Comparison of ENCODE assay signal across 8 cellular contexts in genomic region chr12:6778571-6779550, GRCh38. TPM values are rescaled to one million over a fixed set of nuclear protein-coding genes. Genes with fewer than 3 reads are reported as not detected.
A peak's percentile ranks its signal among the peaks of the same experiment; 100 is the strongest.
DNase-seq lines count a peak whose midpoint lies in the region; FAIRE-seq and TF ChIP-seq lines count a peak whose summit lies in the region.

No MANE protein-coding gene starts in this region.

- H2BK15ac ChIP-seq in neuronal stem cell (ENCODE audit: low read length): peak overlapping the region; percentile 34

- peak overlapping the region; percentile 70 for H3K23ac ChIP-seq in neuronal stem cell (ENCODE audit: low read depth, low read length, poor library complexity)

- H2BK120ac ChIP-seq in neuronal stem cell (ENCODE audit: low read depth, low read length): peak overlapping the region; percentile 72

- peak overlapping the region; percentile 95 for H3K18ac ChIP-seq in neuronal stem cell (ENCODE audit: low read length)

- H3K27me3 ChIP-seq in DOHH2 (ENCODE audit: control insufficient read depth, low read length) (peaks cover 39% of the 10 kb centered on the region), SJSA1 (replicated peaks) (no peaks in the 10 kb centered on the region), neuronal stem cell (ENCODE audit: control insufficient read depth in 3 of 3, insufficient read depth in 3 of 3, low read depth in 1 of 3, low read length in 3 of 3) (no peaks in the 10 kb centered on the region), subcutaneous abdominal adipose tissue (ENCODE audit: control insufficient read depth in 5 of 5, insufficient read depth in 4 of 5, low read length in 5 of 5) (no peaks in the 10 kb centered on the region)

- peak overlapping the region; percentile 34 for H4K91ac ChIP-seq in neuronal stem cell (ENCODE audit: low read depth, low read length, poor library complexity)

- peak overlapping the region; percentile 98 for H3K9ac ChIP-seq in neuronal stem cell (ENCODE audit: low read depth, low read length, poor library complexity)
- peak overlapping the region in 4 of 5 donors; percentile 11 to 41 (median 18) for H3K9ac ChIP-seq in subcutaneous abdominal adipose tissue (ENCODE audit: low read length in 5 of 5)

- H3K4ac ChIP-seq in neuronal stem cell (ENCODE audit: low read length): peak overlapping the region; percentile 79

- H3K36me3 ChIP-seq in DOHH2 (ENCODE audit: control insufficient read depth, low read length): no peaks in the 10 kb centered on the region
- peaks cover 9% of the 10 kb centered on the region for H3K36me3 ChIP-seq in SJSA1
- H3K36me3 ChIP-seq in neuronal stem cell (replicated peaks in 1 of 2; ENCODE audit: control insufficient read depth in 2 of 2, insufficient read depth in 2 of 2, low read length in 2 of 2): peaks cover 14 to 36% of the 10 kb centered on the region in 2 donors
- H3K36me3 ChIP-seq in subcutaneous abdominal adipose tissue (ENCODE audit: control insufficient read depth in 5 of 5, insufficient read depth in 5 of 5, low read length in 5 of 5): peaks cover 0 to 5% (median 0%) of the 10 kb centered on the region in 5 donors

- H3K79me2 ChIP-seq in DOHH2 (ENCODE audit: control insufficient read depth, low read length): no peaks in the 10 kb centered on the region

- H3K4me3 ChIP-seq in DOHH2 (ENCODE audit: low read length) (peak overlapping the region; percentile 80), SJSA1 (peak overlapping the region; percentile 10; the same call in 1 of the 2 replicates), neuronal stem cell (ENCODE audit: low read length in 2 of 2) (peak overlapping the region; percentile 25 to 68), subcutaneous abdominal adipose tissue (ENCODE audit: low read depth in 1 of 5, low read length in 5 of 5) (peak overlapping the region; percentile 56 to 65 (median 63))

- H2BK12ac ChIP-seq in neuronal stem cell (ENCODE audit: low read length): peak overlapping the region; percentile 95

- H3K4me2 ChIP-seq in DOHH2 (ENCODE audit: low read length) (peak overlapping the region; percentile 89), neuronal stem cell (ENCODE audit: insufficient read depth, low read length, poor library complexity, severe bottlenecking) (peak overlapping the region; percentile 39)

- H3K27ac ChIP-seq in DOHH2 (ENCODE audit: low read depth, low read length): no peak overlapping the region
- no peak overlapping the region for H3K27ac ChIP-seq in SJSA1
- peak overlapping the region; percentile 69 for H3K27ac ChIP-seq in neuronal stem cell (replicated peaks; ENCODE audit: low read length)
- H3K27ac ChIP-seq in subcutaneous abdominal adipose tissue (ENCODE audit: low read depth, low read length): peak overlapping the region; percentile 57

- FAIRE-seq in H54 (lab: Jason Lieb, UNC): peak; percentile 86
- FAIRE-seq in frontal cortex (lab: Jason Lieb, UNC): no peak

- peaks cover 16% of the 10 kb centered on the region for H3K4me1 ChIP-seq in DOHH2 (ENCODE audit: control insufficient read depth, low read length)
- H3K4me1 ChIP-seq in SJSA1 (replicated peaks): peaks cover 7% of the 10 kb centered on the region
- peaks cover 17 to 27% of the 10 kb centered on the region in 2 donors for H3K4me1 ChIP-seq in neuronal stem cell (ENCODE audit: control insufficient read depth in 2 of 2, insufficient read depth in 1 of 2, low read depth in 1 of 2, low read length in 2 of 2)
- peaks cover 4 to 17% (median 12%) of the 10 kb centered on the region in 5 donors for H3K4me1 ChIP-seq in subcutaneous abdominal adipose tissue (ENCODE audit: control insufficient read depth in 5 of 5, insufficient read depth in 5 of 5, low read length in 5 of 5)

- H2BK5ac ChIP-seq in neuronal stem cell (ENCODE audit: low read length): peak overlapping the region; percentile 2

- DNase-seq in H54 (ENCODE audit: insufficient read length, low spot score) (peak; percentile 91), NAMALWA (ENCODE audit: low spot score) (peak; percentile 95), SJSA1 (ENCODE audit: low read depth in 1 of 2, low spot score in 2 of 2) (peak; percentile 89 to 96), frontal cortex (ENCODE audit: low spot score in 2 of 2) (peak; percentile 74 to 84), neuronal stem cell (ENCODE audit: low spot score) (peak; percentile 97)
- DNase-seq in activated naive CD4-positive, alpha-beta T cell treated with Interleukin-2 at 50 U/mL for 16 hours: peak; percentile 89

- no peaks in the 10 kb centered on the region for H4K20me1 ChIP-seq in DOHH2 (ENCODE audit: control insufficient read depth, insufficient read depth, low read depth, low read length)

- peak; percentile 97 for TF ChIP-seq CTCF in DOHH2 (IDR thresholded peaks at IDR 0.05; ENCODE audit: low read depth, low read length, poor library complexity, severe bottlenecking)

- H3K79me1 ChIP-seq in neuronal stem cell (ENCODE audit: low read depth, low read length): no peaks in the 10 kb centered on the region

- no peaks in the 10 kb centered on the region for H3K9me3 ChIP-seq in DOHH2 (ENCODE audit: control insufficient read depth, insufficient read depth, low read length)
- no peaks in the 10 kb centered on the region for H3K9me3 ChIP-seq in SJSA1 (replicated peaks)
- H3K9me3 ChIP-seq in neuronal stem cell (replicated peaks in 1 of 2; ENCODE audit: control insufficient read depth in 2 of 2, insufficient read depth in 1 of 2, low read depth in 1 of 2, low read length in 2 of 2): no peaks in the 10 kb centered on the region
- no peaks in the 10 kb centered on the region for H3K9me3 ChIP-seq in subcutaneous abdominal adipose tissue (ENCODE audit: control insufficient read depth in 5 of 5, low read length in 5 of 5)

- H3K14ac ChIP-seq in neuronal stem cell (ENCODE audit: low read length): peak overlapping the region; percentile 15

- no peak overlapping the region for H2AK5ac ChIP-seq in neuronal stem cell (ENCODE audit: low read depth, low read length)

- no peak overlapping the region for H4K8ac ChIP-seq in neuronal stem cell (ENCODE audit: low read depth, low read length)

- H2AFZ ChIP-seq in neuronal stem cell (ENCODE audit: low read length): peak overlapping the region; percentile 81

- 0 out of 2 replicates have a peak, but pooled peaks cover 3% of the 10 kb centered on the region for H3F3A ChIP-seq in DOHH2 (ENCODE audit: control insufficient read depth, insufficient read depth)

- TF ChIP-seq POLR2A in H54 (IDR thresholded peaks at IDR 0.05; ENCODE audit: low read depth, low read length): no peak

- no CpG with 5 or more reads among the region's 35 CpGs for WGBS in neuronal stem cell (ENCODE audit: extremely low coverage in 2 of 2, insufficient read length in 2 of 2, insufficient replicate concordance in 1 of 2), 2 donors

- no peaks in the 10 kb centered on the region for H3K9me2 ChIP-seq in DOHH2 (replicated peaks; ENCODE audit: control insufficient read depth, low read length)

RNA-seq across cellular contexts. Expression of gene LAG3, which starts 6.5 kb away (rescaled TPM):
- 0.13 and 0.47 TPM in 2 replicates for total RNA-seq in SJSA1 (2014; rRNA removed; shearing (Covaris generic))
- total RNA-seq in frontal cortex: under 0.01 TPM
- 4.6 TPM for polyA plus RNA-seq in neuronal stem cell (2013, experiment 1 of 2)
- polyA plus RNA-seq in neuronal stem cell (2013, experiment 2 of 2): 4.9 TPM

RNA-seq across cellular contexts. Expression of gene CD4, which starts 10.5 kb away (rescaled TPM):
- total RNA-seq in SJSA1 (2014; rRNA removed; shearing (Covaris generic)): not detected in 2 replicates
- 2.0 TPM for total RNA-seq in frontal cortex
- 3.9 TPM for polyA plus RNA-seq in neuronal stem cell (2013, experiment 1 of 2)
- polyA plus RNA-seq in neuronal stem cell (2013, experiment 2 of 2): 3.8 TPM

RNA-seq across cellular contexts. Expression of gene PTMS, which starts 12.7 kb away (rescaled TPM):
- 243 and 442 TPM in 2 replicates for total RNA-seq in SJSA1 (2014; rRNA removed; shearing (Covaris generic))
- total RNA-seq in frontal cortex: 47.7 TPM
- polyA plus RNA-seq in neuronal stem cell (2013, experiment 1 of 2): 2,422 TPM
- polyA plus RNA-seq in neuronal stem cell (2013, experiment 2 of 2): 2,254 TPM

RNA-seq across cellular contexts. Expression of gene MLF2, which starts 25.9 kb away (rescaled TPM):
- total RNA-seq in SJSA1 (2014; rRNA removed; shearing (Covaris generic)): 171 and 243 TPM in 2 replicates
- 77.9 TPM for total RNA-seq in frontal cortex
- polyA plus RNA-seq in neuronal stem cell (2013, experiment 1 of 2): 158 TPM
- 152 TPM for polyA plus RNA-seq in neuronal stem cell (2013, experiment 2 of 2)

RNA-seq across cellular contexts. Expression of gene GPR162, which starts 42.8 kb away (rescaled TPM):
- 0.16 TPM in 1 of 2 replicates, not detected in the other for total RNA-seq in SJSA1 (2014; rRNA removed; shearing (Covaris generic))
- 81.1 TPM for total RNA-seq in frontal cortex
- 34.0 TPM for polyA plus RNA-seq in neuronal stem cell (2013, experiment 1 of 2)
- 28.4 TPM for polyA plus RNA-seq in neuronal stem cell (2013, experiment 2 of 2)

Comparison
In these comparisons a context has a peak if more than half of its experiments do, and no peak if none do; other contexts are left out.
1. H3K27ac ChIP-seq: peak in neuronal stem cell (single experiment) and subcutaneous abdominal adipose tissue (single experiment); none in DOHH2 (single experiment) and SJSA1 (single experiment).
2. H3K4me3 ChIP-seq: peak in every context shown above with its lines; median percentile 80 in DOHH2; 63 in subcutaneous abdominal adipose tissue; 46 in neuronal stem cell; 10 in SJSA1.
3. Peak in every context shown above with its lines, with median percentiles within 50 percentile points of each other: DNase-seq.